1 cellular context compared by ENCODE assay signal in genomic region chr14:33946679-33947078, GRCh38.
TF ChIP-seq lines count a peak whose summit lies in the region.

No MANE protein-coding gene starts in this region.

TF ChIP-seq in WTC11, 78 proteins besides CTCF, POLR2A, EP300 and RAD21 (continued from another document):
- TF ChIP-seq FOXP4 (CRISPR knock-in tag; IDR thresholded peaks at IDR 0.05) = no peak
- TF ChIP-seq HMGXB4 (CRISPR knock-in tag; IDR thresholded peaks at IDR 0.05) = no peak
- TF ChIP-seq E2F1 (CRISPR knock-in tag; IDR thresholded peaks at IDR 0.05) = no peak
